Comparison of ENCODE assay signal across 6 cellular contexts in genomic region chr19:4900879-4901278, GRCh38. TPM values are rescaled to one million over a fixed set of nuclear protein-coding genes. Genes with fewer than 3 reads are reported as not detected.
"Had no signal": no experiment of that assay in that cellular context is flagged by ENCODE, and none has a peak within 500 bp of the region (broad histone marks: within the 10 kb centered on the region; RNA-seq: fewer than 3 reads in every experiment).

No MANE protein-coding gene starts in this region.

RNA-seq across cellular contexts. Expression of gene ARRDC5, which starts 1.8 kb away (rescaled TPM):
- total RNA-seq: cerebellum, K562, M059J, RPMI7951, SK-MEL-5 had no signal
- polyA plus RNA-seq: aorta, K562 had no signal
